Comparison of ENCODE assay signal across 14 cellular contexts in the genomic region with DNA sequence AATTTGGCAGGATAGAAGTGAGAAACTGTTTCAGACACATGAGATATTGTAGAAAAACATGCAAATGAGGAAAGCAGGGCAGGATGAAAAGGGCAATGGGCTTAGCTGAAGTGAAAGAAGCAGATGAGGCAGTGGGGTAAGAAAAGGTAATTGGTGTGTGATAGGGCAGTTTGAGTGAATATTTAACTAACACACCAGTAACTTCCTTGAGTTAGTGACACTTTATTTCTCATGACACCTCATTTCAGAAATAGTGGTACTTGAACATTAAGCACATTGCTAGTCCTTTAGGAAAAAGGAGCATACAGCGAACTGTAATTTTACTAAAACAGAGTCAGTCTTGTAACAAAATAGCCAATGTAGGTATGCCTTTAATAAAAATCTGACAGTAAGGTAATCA.
DNase-seq lines count a peak whose midpoint lies in the region; ATAC-seq and TF ChIP-seq lines count a peak whose summit lies in the region.
"Had no signal": no experiment of that assay in that cellular context is flagged by ENCODE, and none has a peak within 500 bp of the region (broad histone marks: within the 10 kb centered on the region; RNA-seq: fewer than 3 reads in every experiment).

No MANE protein-coding gene starts in this region.

- TF ChIP-seq CTCF in GM10248 (IDR thresholded peaks at IDR 0.05; ENCODE audit: control extremely low read depth, extremely low read depth, low read depth, missing control alignments) = no peak
- TF ChIP-seq CTCF in WERI-Rb-1 (IDR thresholded peaks at IDR 0.05; ENCODE audit: low read depth, low read length) = no peak

- in situ Hi-C loops in G401 (cut with HindIII; ENCODE audit: low sequenced_read_pairs) = no loop called here

- no peaks in the 10 kb centered on the region for H3K9me3 ChIP-seq in WERI-Rb-1 (ENCODE audit: severe bottlenecking)
- H3K9me3 ChIP-seq: A549, neutrophil, SJSA1, suprapubic skin had no signal

- CTCF ChIA-PET in GM10248 (lab: Yijun Ruan, JAX) = interaction anchor here (1.8 kb wide), 1 partner anchor 12 kb away, joined by 4 read pairs; no protein-coding TSS in a partner anchor

- H3K4me3 ChIP-seq in WERI-Rb-1 (ENCODE audit: low read depth, low read length) = no peak overlapping the region
- H3K4me3 ChIP-seq: A549, SJSA1, suprapubic skin had no signal

- ATAC-seq in GM19351 (IDR thresholded peaks at IDR 0.05; ENCODE audit: unreplicated experiment) (peak; percentile 93), HG02678 (IDR thresholded peaks at IDR 0.05; ENCODE audit: unreplicated experiment) (peak; percentile 99), HG03432 (IDR thresholded peaks at IDR 0.05; ENCODE audit: unreplicated experiment) (peak; percentile 96)
- ATAC-seq: A549 had no signal

- POLR2A ChIA-PET in GM10248 (lab: Yijun Ruan, JAX) = no interaction called here

- H3K27me3 ChIP-seq in WERI-Rb-1 (ENCODE audit: insufficient read depth, low read depth, severe bottlenecking) = no peaks in the 10 kb centered on the region
- H3K27me3 ChIP-seq: neutrophil, SJSA1, suprapubic skin had no signal

- H3K27ac ChIP-seq in WERI-Rb-1 = no peak overlapping the region
- H3K27ac ChIP-seq: A549, neutrophil, SJSA1, suprapubic skin had no signal

- no peaks in the 10 kb centered on the region for H3K36me3 ChIP-seq in WERI-Rb-1
- H3K36me3 ChIP-seq: neutrophil, SJSA1, suprapubic skin had no signal

- DNase-seq in GM10248 (ENCODE audit: extremely low spot score) = peak; percentile 17
- DNase-seq in RPMI8226 = no peak
- no peak for DNase-seq in G401 (ENCODE audit: low spot score)
- DNase-seq in NCI-H2029 treated with DMSO at 0.1 percent for 48 hours (lab: John Stamatoyannopoulos, UW) = no peak
- no peak for DNase-seq in WERI-Rb-1
- DNase-seq: DMS53, NCI-H524 had no signal
